In the genomic region with DNA sequence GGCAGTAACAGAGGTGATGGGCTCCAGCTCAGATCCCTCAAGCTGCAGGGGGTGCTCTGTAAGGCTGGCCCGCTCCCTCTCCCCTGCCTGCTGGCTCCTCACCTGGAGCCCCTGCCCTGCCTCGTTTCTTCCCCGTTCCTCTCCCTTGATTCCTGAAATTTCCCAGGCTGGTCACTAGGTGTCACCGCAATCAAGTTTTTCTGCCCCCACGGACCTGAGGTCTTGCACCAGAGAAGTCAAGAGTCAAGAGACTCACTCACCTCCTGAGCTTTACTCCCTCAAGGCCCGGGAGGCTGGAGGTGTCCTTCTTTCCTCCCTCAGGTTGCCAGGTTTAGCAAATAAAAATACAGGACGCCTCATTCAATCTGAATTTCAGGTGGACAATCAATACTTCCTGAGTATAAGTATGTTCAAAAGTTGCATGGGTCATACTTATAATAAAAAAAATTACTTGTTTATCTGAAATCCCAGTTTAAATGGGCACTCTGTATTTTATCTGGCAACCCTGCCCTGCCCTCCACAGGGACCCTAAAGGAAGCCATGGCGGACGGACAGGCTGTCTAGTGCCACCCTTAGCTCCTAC, we compare ENCODE assay signal across 8 cellular contexts.
DNase-seq lines count a peak whose midpoint lies in the region; ATAC-seq and TF ChIP-seq lines count a peak whose summit lies in the region.

No MANE protein-coding gene starts in this region.

- no peaks in the 10 kb centered on the region for H3K36me3 Mint-ChIP-seq in activated naive CD8-positive, alpha-beta T cell treated with anti-CD3 and anti-CD28 coated beads, Interleukin-2, amount 50 U/mL, for 24 hours (ENCODE audit: low read depth)

- H3K27ac ChIP-seq in Peyer's patch = no peak overlapping the region
- no peak overlapping the region for H3K27ac ChIP-seq in left ventricle myocardium inferior (replicated peaks)
- no peak overlapping the region for H3K27ac ChIP-seq in smooth muscle cell (ENCODE audit: low read depth)

- H3K9me3 Mint-ChIP-seq in activated naive CD8-positive, alpha-beta T cell treated with anti-CD3 and anti-CD28 coated beads, Interleukin-2, amount 50 U/mL, for 24 hours = no peaks in the 10 kb centered on the region

- no peaks in the 10 kb centered on the region for H3K27me3 ChIP-seq in Peyer's patch
- H3K27me3 ChIP-seq in left ventricle myocardium inferior (ENCODE audit: low read depth) = peaks cover 67% of the 10 kb centered on the region
- no peaks in the 10 kb centered on the region for H3K27me3 ChIP-seq in smooth muscle cell (ENCODE audit: low read depth)

- H3K9me3 ChIP-seq in Peyer's patch (no peaks in the 10 kb centered on the region), left ventricle myocardium inferior (replicated peaks) (no peaks in the 10 kb centered on the region), smooth muscle cell (replicated peaks; ENCODE audit: low read depth) (no peaks in the 10 kb centered on the region)

- H3K79me2 ChIP-seq in smooth muscle cell (ENCODE audit: low read depth) = no peaks in the 10 kb centered on the region

- no peak overlapping the region for H3K4me3 Mint-ChIP-seq in activated naive CD8-positive, alpha-beta T cell treated with anti-CD3 and anti-CD28 coated beads, Interleukin-2, amount 50 U/mL, for 24 hours

- no peaks in the 10 kb centered on the region for H3F3A ChIP-seq in smooth muscle cell (ENCODE audit: low read depth)

- H3K4me1 ChIP-seq in Peyer's patch (peaks cover 0 to 10% (median 0%) of the 10 kb centered on the region in 4 donors), left ventricle myocardium inferior (no peaks in the 10 kb centered on the region), smooth muscle cell (ENCODE audit: low read depth) (peaks cover 8% of the 10 kb centered on the region)

- H2AFZ ChIP-seq in smooth muscle cell (ENCODE audit: low read depth) = no peak overlapping the region

- H4K20me1 ChIP-seq in smooth muscle cell (ENCODE audit: low read depth) = no peaks in the 10 kb centered on the region

- peak; percentile 25 for ATAC-seq in activated naive CD8-positive, alpha-beta T cell treated with anti-CD3 and anti-CD28 coated beads, Interleukin-2, amount 50 U/mL, for 24 hours
- ATAC-seq in GM18511 (IDR thresholded peaks at IDR 0.05; ENCODE audit: unreplicated experiment) = no peak

- TF ChIP-seq CTCF in Peyer's patch (IDR thresholded peaks at IDR 0.05) (peak in 5 of 6 experiments; percentile 45 to 76 (median 73)), left ventricle myocardium inferior (IDR thresholded peaks at IDR 0.05; ENCODE audit: borderline replicate concordance) (peak; percentile 77), smooth muscle cell (IDR thresholded peaks at IDR 0.05; ENCODE audit: borderline replicate concordance, insufficient read depth, poor library complexity, severe bottlenecking) (peak; percentile 72)

- H3K9ac ChIP-seq in smooth muscle cell (ENCODE audit: low read depth) = no peak overlapping the region

- DNase-seq in DMS153 treated with DMSO at 0.1 percent for 48 hours (lab: John Stamatoyannopoulos, UW; ENCODE audit: unreplicated experiment) (peak; percentile 75), HT1080 (ENCODE audit: low read depth) (peak; percentile 57), Peyer's patch (peak in 1 of 3 donors; percentile 62), left ventricle myocardium inferior (no peak), smooth muscle cell (lab: John Stamatoyannopoulos, UW; ENCODE audit: unreplicated experiment) (no peak), GOT3 (lab: John Stamatoyannopoulos, UW) (no peak)
- peak; percentile 31 for DNase-seq in activated naive CD8-positive, alpha-beta T cell treated with anti-CD3 and anti-CD28 coated beads, Interleukin-2, amount 50 U/mL, for 24 hours

- TF ChIP-seq POLR2A in Peyer's patch (IDR thresholded peaks at IDR 0.05) = no peak

- peaks cover 1% of the 10 kb centered on the region for H3K4me1 Mint-ChIP-seq in activated naive CD8-positive, alpha-beta T cell treated with anti-CD3 and anti-CD28 coated beads, Interleukin-2, amount 50 U/mL, for 24 hours

- intact Hi-C loops in left ventricle myocardium inferior (cut with micrococcal nuclease) = loop anchor here (2.0 kb wide), 1 partner anchor 73 kb away; no protein-coding TSS in a partner anchor

- H3K36me3 ChIP-seq in Peyer's patch (no peaks in the 10 kb centered on the region), left ventricle myocardium inferior (no peaks in the 10 kb centered on the region), smooth muscle cell (ENCODE audit: low read depth) (no peaks in the 10 kb centered on the region)

- no peak overlapping the region for H3K27ac Mint-ChIP-seq in activated naive CD8-positive, alpha-beta T cell treated with anti-CD3 and anti-CD28 coated beads, Interleukin-2, amount 50 U/mL, for 24 hours

- H3K4me2 ChIP-seq in smooth muscle cell = no peak overlapping the region

- WGBS in smooth muscle cell (ENCODE audit: low lambda C conversion rate) = 36% methylated on average over 9 of the region's 9 CpGs

- H3K4me3 ChIP-seq in Peyer's patch = no peak overlapping the region
- no peak overlapping the region for H3K4me3 ChIP-seq in left ventricle myocardium inferior
- no peak overlapping the region for H3K4me3 ChIP-seq in smooth muscle cell

- H3K27me3 Mint-ChIP-seq in activated naive CD8-positive, alpha-beta T cell treated with anti-CD3 and anti-CD28 coated beads, Interleukin-2, amount 50 U/mL, for 24 hours = no peaks in the 10 kb centered on the region

Comparison
In these comparisons a context has a peak if more than half of its experiments do, and no peak if none do; other contexts are left out.
1. DNase-seq: peak in DMS153 treated with DMSO at 0.1 percent for 48 hours (single experiment), HT1080 (single experiment) and activated naive CD8-positive, alpha-beta T cell treated with anti-CD3 and anti-CD28 coated beads, Interleukin-2, amount 50 U/mL, for 24 hours (single experiment); none in left ventricle myocardium inferior (single experiment), smooth muscle cell (single experiment) and GOT3 (single experiment).
2. Peak in every context shown above with its lines, with median percentiles within 50 percentile points of each other: CTCF ChIP-seq.